ENCODE assay signal across 17 cellular contexts in the genomic region with DNA sequence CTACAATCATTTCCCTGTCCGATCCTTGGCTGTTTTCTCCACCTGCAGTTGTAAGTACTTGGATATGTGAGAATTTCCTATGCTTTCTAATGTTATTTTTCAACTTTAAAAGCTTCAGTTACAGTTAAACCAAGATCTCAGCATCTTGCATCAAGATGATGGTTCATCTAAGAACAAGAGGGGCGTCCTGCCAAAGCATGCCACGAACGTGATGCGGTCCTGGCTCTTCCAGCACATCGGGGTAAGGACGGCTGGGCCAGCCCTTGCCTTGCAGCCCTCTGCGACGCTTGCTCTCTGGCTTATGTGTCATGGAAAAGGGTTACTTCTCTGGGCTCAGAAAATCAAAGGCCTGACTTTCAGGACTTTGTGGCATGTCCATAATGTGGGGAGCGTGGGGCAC. TPM values are rescaled to one million over a fixed set of nuclear protein-coding genes. Genes with fewer than 3 reads are reported as not detected.
"Had no signal": no experiment of that assay in that cellular context is flagged by ENCODE, and none has a peak within 500 bp of the region (broad histone marks: within the 10 kb centered on the region; RNA-seq: fewer than 3 reads in every experiment).

No MANE protein-coding gene starts in this region.

- H3K27me3 ChIP-seq: esophagus muscularis mucosa, heart left ventricle had no signal

- ATAC-seq: effector memory CD8-positive, alpha-beta T cell; left cardiac atrium; sciatic nerve; stimulated activated naive B cell treated with anti-CD40 and anti-IgM and Interleukin-4, amounts not matched to agents 10 μg/mL and 1 μg/mL and 100 μg/mL, for 72 hours had no signal

- H3K4me1 ChIP-seq: esophagus muscularis mucosa, heart left ventricle had no signal

- H3K4me3 ChIP-seq: esophagus muscularis mucosa, heart left ventricle had no signal

- H3K27ac ChIP-seq: esophagus muscularis mucosa, heart left ventricle had no signal

- DNase-seq: activated naive CD4-positive, alpha-beta T cell treated with Interleukin-2 at 50 U/mL for 16 hours; activated naive CD8-positive, alpha-beta T cell treated with anti-CD3 and anti-CD28 coated beads for 36 hours; activated T-cell treated with anti-CD3 and anti-CD28 coated beads, Interleukin-2, amount 50 U/mL, for 48 hours; central memory CD4-positive, alpha-beta T cell; effector memory CD8-positive, alpha-beta T cell; heart left ventricle; islet precursor cell; left cardiac atrium; mesenchymal stem cell; occipital lobe; small intestine; stimulated activated naive B cell treated with anti-CD40 and anti-IgM and Interleukin-4, amounts not matched to agents 10 μg/mL and 1 μg/mL and 100 μg/mL, for 72 hours; T-helper 1 cell; T-helper 9 cell had no signal

- H3K9me3 ChIP-seq: esophagus muscularis mucosa, heart left ventricle had no signal

RNA-seq across cellular contexts. Expression of a gene that starts 54.4 kb away (rescaled TPM):
- total RNA-seq: mononuclear cell had no signal
